8 cellular contexts compared by ENCODE assay signal in genomic region chr6:89081423-89082322, GRCh38. TPM values are rescaled to one million over a fixed set of nuclear protein-coding genes. Genes with fewer than 3 reads are reported as not detected.
A peak's percentile ranks its signal among the peaks of the same experiment; 100 is the strongest.
DNase-seq lines count a peak whose midpoint lies in the region; ATAC-seq and TF ChIP-seq lines count a peak whose summit lies in the region.

No MANE protein-coding gene starts in this region.

- peak overlapping the region; percentile 97 to 100 for H3K9ac ChIP-seq in duodenal mucosa (ENCODE audit: low read depth in 1 of 2, low read length in 2 of 2)

- CTCF ChIA-PET in activated CD4-positive, alpha-beta memory T cell treated with anti-CD3 and anti-CD28 coated beads, Interleukin-2, amount 10 ng/mL, durations not matched to agents 7 days and 5 days (lab: Charles Lee) = interaction anchor here (1.1 to 3.2 kb wide), 4 partner anchors 29 to 290 kb away, joined by 3 to 32 read pairs (median 6); partner anchors contain the start of gene PM20D2

- peak overlapping the region; percentile 93 to 95 (median 94) for H3K27ac Mint-ChIP-seq in CD4-positive, CD25-positive, alpha-beta regulatory T cell
- H3K27ac Mint-ChIP-seq in activated CD4-positive, alpha-beta memory T cell treated with anti-CD3 and anti-CD28 coated beads, Interleukin-2, amount 10 ng/mL, durations not matched to agents 7 days and 5 days = peak overlapping the region; percentile 78

- peaks cover 39% of the 10 kb centered on the region for H3K36me3 Mint-ChIP-seq in CD4-positive, CD25-positive, alpha-beta regulatory T cell
- H3K36me3 Mint-ChIP-seq in activated CD4-positive, alpha-beta memory T cell treated with anti-CD3 and anti-CD28 coated beads, Interleukin-2, amount 10 ng/mL, durations not matched to agents 7 days and 5 days (ENCODE audit: low read depth) = peaks cover 44% of the 10 kb centered on the region

- H3K27ac ChIP-seq in CD4-positive, CD25-positive, alpha-beta regulatory T cell (ENCODE audit: insufficient read depth, low read length, poor library complexity, severe bottlenecking) = peak overlapping the region; percentile 100
- H3K27ac ChIP-seq in duodenal mucosa (ENCODE audit: low read depth, low read length) (peak overlapping the region; percentile 100), lower lobe of right lung (peak overlapping the region; percentile 100)

- peaks cover 33% of the 10 kb centered on the region for H3K36me3 ChIP-seq in CD4-positive, CD25-positive, alpha-beta regulatory T cell (ENCODE audit: control insufficient read depth, insufficient read depth, low read length)
- H3K36me3 ChIP-seq in duodenal mucosa (ENCODE audit: control insufficient read depth in 1 of 2, insufficient read depth in 2 of 2, low read length in 2 of 2) (peaks cover 19 to 21% of the 10 kb centered on the region in 2 donors), lower lobe of right lung (peaks cover 30% of the 10 kb centered on the region)

- H3K4me1 Mint-ChIP-seq in CD4-positive, CD25-positive, alpha-beta regulatory T cell = peaks cover 27 to 51% (median 34%) of the 10 kb centered on the region in 4 donors
- H3K4me1 Mint-ChIP-seq in activated CD4-positive, alpha-beta memory T cell treated with anti-CD3 and anti-CD28 coated beads, Interleukin-2, amount 10 ng/mL, durations not matched to agents 7 days and 5 days = peaks cover 34% of the 10 kb centered on the region

- peak; percentile 54 for ATAC-seq in CD4-positive, CD25-positive, alpha-beta regulatory T cell (ENCODE audit: low read depth in 2 of 2)
- ATAC-seq in GM19395 (IDR thresholded peaks at IDR 0.05; ENCODE audit: unreplicated experiment) (peak; percentile 58), HG03571 (IDR thresholded peaks at IDR 0.05; ENCODE audit: unreplicated experiment) (peak; percentile 57), lower lobe of right lung (peak; percentile 84 to 91)

- intact Hi-C loops in lower lobe of right lung (cut with DNase I) = no loop called here

- POLR2A ChIA-PET in activated CD4-positive, alpha-beta memory T cell treated with anti-CD3 and anti-CD28 coated beads, Interleukin-2, amount 10 ng/mL, durations not matched to agents 7 days and 5 days (lab: Charles Lee) = interaction anchor here (0.7 to 9.9 kb wide), 22 partner anchors 8 to 1505 kb away, joined by 3 to 178 read pairs (median 5); partner anchors contain the start of genes AKIRIN2, BACH2, LYRM2 and MAP3K7

- H3K27me3 Mint-ChIP-seq in CD4-positive, CD25-positive, alpha-beta regulatory T cell = peaks cover 18% of the 10 kb centered on the region
- no peaks in the 10 kb centered on the region for H3K27me3 Mint-ChIP-seq in activated CD4-positive, alpha-beta memory T cell treated with anti-CD3 and anti-CD28 coated beads, Interleukin-2, amount 10 ng/mL, durations not matched to agents 7 days and 5 days

- H3K27me3 ChIP-seq in CD4-positive, CD25-positive, alpha-beta regulatory T cell (ENCODE audit: control insufficient read depth, insufficient read depth, low read length) = no peaks in the 10 kb centered on the region
- H3K27me3 ChIP-seq in duodenal mucosa (ENCODE audit: control insufficient read depth in 1 of 2, insufficient read depth in 2 of 2, low read length in 2 of 2) = no peaks in the 10 kb centered on the region
- H3K27me3 ChIP-seq in lower lobe of right lung (ENCODE audit: low read depth) = no peaks in the 10 kb centered on the region

- peak overlapping the region; percentile 98 for H3K4me3 ChIP-seq in CD4-positive, CD25-positive, alpha-beta regulatory T cell (ENCODE audit: low read depth, low read length)
- H3K4me3 ChIP-seq in duodenal mucosa (ENCODE audit: low read depth in 1 of 2, low read length in 2 of 2) (peak overlapping the region; percentile 92 to 99), lower lobe of right lung (peak overlapping the region; percentile 96)

- H3K4me1 ChIP-seq in CD4-positive, CD25-positive, alpha-beta regulatory T cell (ENCODE audit: control insufficient read depth, insufficient read depth, low read length, poor library complexity, severe bottlenecking) = peaks cover 29% of the 10 kb centered on the region
- H3K4me1 ChIP-seq in duodenal mucosa (ENCODE audit: control insufficient read depth in 1 of 2, insufficient read depth in 2 of 2, low read length in 2 of 2) (peaks cover 8 to 16% of the 10 kb centered on the region in 2 donors), lower lobe of right lung (peaks cover 45% of the 10 kb centered on the region)

- H3K9me3 Mint-ChIP-seq in CD4-positive, CD25-positive, alpha-beta regulatory T cell = no peaks in the 10 kb centered on the region
- no peaks in the 10 kb centered on the region for H3K9me3 Mint-ChIP-seq in activated CD4-positive, alpha-beta memory T cell treated with anti-CD3 and anti-CD28 coated beads, Interleukin-2, amount 10 ng/mL, durations not matched to agents 7 days and 5 days

- no peaks in the 10 kb centered on the region for H3K9me3 ChIP-seq in CD4-positive, CD25-positive, alpha-beta regulatory T cell (ENCODE audit: control insufficient read depth in 2 of 2, low read length in 2 of 2)
- H3K9me3 ChIP-seq in duodenal mucosa (ENCODE audit: control insufficient read depth in 1 of 2, low read length in 2 of 2) (no peaks in the 10 kb centered on the region), lower lobe of right lung (no peaks in the 10 kb centered on the region)

- peak overlapping the region; percentile 88 to 96 (median 90) for H3K4me3 Mint-ChIP-seq in CD4-positive, CD25-positive, alpha-beta regulatory T cell
- peak overlapping the region; percentile 82 for H3K4me3 Mint-ChIP-seq in activated CD4-positive, alpha-beta memory T cell treated with anti-CD3 and anti-CD28 coated beads, Interleukin-2, amount 10 ng/mL, durations not matched to agents 7 days and 5 days

- peak; percentile 97 to 98 (median 97) for DNase-seq in CD4-positive, CD25-positive, alpha-beta regulatory T cell
- DNase-seq in NCI-H82 (lab: John Stamatoyannopoulos, UW) (peak; percentile 98), lower lobe of right lung (peak; percentile 100)
- peak; percentile 97 for DNase-seq in activated CD4-positive, alpha-beta memory T cell treated with anti-CD3 and anti-CD28 coated beads, Interleukin-2, amount 10 ng/mL, durations not matched to agents 7 days and 5 days
- DNase-seq in stimulated activated CD4-positive, alpha-beta T cell treated with anti-CD3 and anti-CD28 coated beads, TNF-alpha, amount 100 ng/mL, for 1 hour (ENCODE audit: low read depth in 3 of 3, low spot score in 1 of 3) = peak; percentile 96 to 99 (median 98)

- no peak for TF ChIP-seq CTCF in lower lobe of right lung (IDR thresholded peaks at IDR 0.05)

RNA-seq across cellular contexts. Expression of gene PNRC1, which starts 1.1 kb away (rescaled TPM):
- 734 TPM for total RNA-seq in CD4-positive, CD25-positive, alpha-beta regulatory T cell
- polyA plus RNA-seq in CD4-positive, CD25-positive, alpha-beta regulatory T cell = 100 to 1,000 TPM; 357 to 551 (median 483) TPM
- total RNA-seq in activated CD4-positive, alpha-beta memory T cell treated with anti-CD3 and anti-CD28 coated beads, Interleukin-2, amount 10 ng/mL, durations not matched to agents 7 days and 5 days = 100 to 1,000 TPM; 130 to 131 TPM
- 198 TPM for total RNA-seq in lower lobe of right lung

RNA-seq across cellular contexts. Expression of gene SRSF12, which starts 36.2 kb away (rescaled TPM):
- total RNA-seq in CD4-positive, CD25-positive, alpha-beta regulatory T cell = not detected
- polyA plus RNA-seq in CD4-positive, CD25-positive, alpha-beta regulatory T cell = under 1 TPM in 3 of 4 donors, not detected in 1; 0.06 to 0.28 (median 0.20) TPM
- not detected for total RNA-seq in activated CD4-positive, alpha-beta memory T cell treated with anti-CD3 and anti-CD28 coated beads, Interleukin-2, amount 10 ng/mL, durations not matched to agents 7 days and 5 days
- not detected for total RNA-seq in lower lobe of right lung

Comparison
In these comparisons a context has a peak if more than half of its experiments do, and no peak if none do; other contexts are left out.
1. Peak in every context shown above with its lines: DNase-seq, ATAC-seq, H3K4me3 ChIP-seq and H3K27ac ChIP-seq.